Comparison of ENCODE assay signal across 8 cellular contexts in genomic region chr9:2016411-2017208, GRCh38. TPM values are rescaled to one million over a fixed set of nuclear protein-coding genes. Genes with fewer than 3 reads are reported as not detected.
A peak's percentile ranks its signal among the peaks of the same experiment; 100 is the strongest.
DNase-seq lines count a peak whose midpoint lies in the region; ATAC-seq, FAIRE-seq and TF ChIP-seq lines count a peak whose summit lies in the region.

No MANE protein-coding gene starts in this region.

- FAIRE-seq in GM12892 (lab: Jason Lieb, UNC) = peak; percentile 70

- no peaks in the 10 kb centered on the region for H3K36me3 ChIP-seq in left lung

- peak; percentile 60 for ATAC-seq in left lung
- ATAC-seq in GM21825 (IDR thresholded peaks at IDR 0.05; ENCODE audit: unreplicated experiment) = no peak

- no peaks in the 10 kb centered on the region for H3K9me3 ChIP-seq in left lung

- DNase-seq in GM12892 (ENCODE audit: insufficient read length) (peak; percentile 39), NCI-H2171 (lab: John Stamatoyannopoulos, UW) (peak; percentile 56), coronary artery (ENCODE audit: low spot score) (peak; percentile 90), left lung (peak; percentile 89 to 92)
- DNase-seq in activated CD4-positive, alpha-beta T cell treated with anti-CD3 and anti-CD28 coated beads for 48 hours = peak; percentile 69
- peak; percentile 69 to 70 for DNase-seq in stimulated activated CD4-positive, alpha-beta T cell treated with anti-CD3 and anti-CD28 coated beads, Interleukin-2, amount 100 ng/mL, for 24 hours

- H3K27ac ChIP-seq in 22Rv1 = peak overlapping the region; percentile 96
- peak overlapping the region; percentile 98 for H3K27ac ChIP-seq in coronary artery
- peak overlapping the region; percentile 99 for H3K27ac ChIP-seq in left lung

- intact Hi-C loops in left lung (cut with DNase I) = no loop called here

- no peak; the same call in 1 of the 2 replicates for TF ChIP-seq POLR2A in GM12892 (IDR thresholded peaks at IDR 0.05; ENCODE audit: low read depth, low read length)

- H3K4me3 ChIP-seq in coronary artery = peak overlapping the region; percentile 82
- H3K4me3 ChIP-seq in left lung = peak overlapping the region; percentile 74 to 88

- no peaks in the 10 kb centered on the region for H3K27me3 ChIP-seq in left lung

- 0 out of 2 replicates have a peak, but pooled peaks have one; percentile 6 for TF ChIP-seq CTCF in 22Rv1 (IDR thresholded peaks at IDR 0.05)
- TF ChIP-seq CTCF in coronary artery (IDR thresholded peaks at IDR 0.05) = no peak
- no peak for TF ChIP-seq CTCF in left lung (IDR thresholded peaks at IDR 0.05)

- peaks cover 16 to 45% of the 10 kb centered on the region in 2 donors for H3K4me1 ChIP-seq in left lung

RNA-seq across cellular contexts. Expression of gene SMARCA2, which starts 1.5 kb away (rescaled TPM):
- 197 TPM for polyA plus RNA-seq in GM12892 (2012; ENCODE audit: missing spikeins)
- 100 to 1,000 TPM; 110 to 122 TPM for total RNA-seq in left lung

Comparison
In these comparisons a context has a peak if more than half of its experiments do, and no peak if none do; other contexts are left out.
1. DNase-seq: peak in every context shown above with its lines; median percentile 90 in left lung; 90 in coronary artery; 70 in stimulated activated CD4-positive, alpha-beta T cell treated with anti-CD3 and anti-CD28 coated beads, Interleukin-2, amount 100 ng/mL, for 24 hours; 69 in activated CD4-positive, alpha-beta T cell treated with anti-CD3 and anti-CD28 coated beads for 48 hours; 56 in NCI-H2171; 39 in GM12892.